8 cellular contexts compared by ENCODE assay signal in genomic region chr16:11639925-11640899, GRCh38. TPM values are rescaled to one million over a fixed set of nuclear protein-coding genes. Genes with fewer than 3 reads are reported as not detected.
DNase-seq lines count a peak whose midpoint lies in the region; ATAC-seq, FAIRE-seq and TF ChIP-seq lines count a peak whose summit lies in the region.

No MANE protein-coding gene starts in this region.

- WGBS in GM23248 (ENCODE audit: low coverage in 1 of 2, low lambda C conversion rate in 2 of 2, missing lambda C conversion rate in 2 of 2), 2 experiments: 22 to 23% methylated on average over 25 of the region's 25 CpGs

- H3K9me3 Mint-ChIP-seq in endothelial cell (ENCODE audit: unreplicated experiment): no peaks in the 10 kb centered on the region

- peak overlapping the region; percentile 68 for H3K4me2 ChIP-seq in GM23248 (ENCODE audit: unreplicated experiment)
- peak overlapping the region; percentile 52 for H3K4me2 ChIP-seq in skeletal muscle satellite cell (ENCODE audit: low read length)

- peak overlapping the region; percentile 42 for H3K4me3 ChIP-seq in GM23248
- H3K4me3 ChIP-seq in bronchial epithelial cell (ENCODE audit: low read depth, low read length): no peak overlapping the region
- H3K4me3 ChIP-seq in skeletal muscle satellite cell (ENCODE audit: low read length): no peak overlapping the region

- peak overlapping the region; percentile 19; the same call in 1 of the 2 replicates for H2AFZ ChIP-seq in GM23248

- H3K36me3 ChIP-seq in GM23248 (ENCODE audit: low read depth) (no peaks in the 10 kb centered on the region), bronchial epithelial cell (ENCODE audit: control insufficient read depth, insufficient read depth, low read length) (no peaks in the 10 kb centered on the region), skeletal muscle satellite cell (ENCODE audit: insufficient read depth, low read length) (no peaks in the 10 kb centered on the region)

- no peak overlapping the region for H3K4me3 Mint-ChIP-seq in endothelial cell (ENCODE audit: unreplicated experiment)

- H3K9me2 ChIP-seq in GM23248 (ENCODE audit: insufficient read depth): no peaks in the 10 kb centered on the region

- peak overlapping the region; percentile 98 for H3K27ac ChIP-seq in GM23248

- no peaks in the 10 kb centered on the region for H3K9me3 ChIP-seq in GM23248 (ENCODE audit: low read depth)
- H3K9me3 ChIP-seq in skeletal muscle satellite cell (replicated peaks; ENCODE audit: low read length): no peaks in the 10 kb centered on the region

- H3K79me2 ChIP-seq in GM23248 (ENCODE audit: insufficient read depth): no peaks in the 10 kb centered on the region

- DNase-seq in GM23248 (peak; percentile 99), NCI-H69 (lab: John Stamatoyannopoulos, UW) (peak; percentile 93), bronchial epithelial cell (ENCODE audit: low read depth) (peak; percentile 97), islet precursor cell (peak; percentile 81), endothelial cell (ENCODE audit: low spot score) (no peak)
- DNase-seq in central memory CD4-positive, alpha-beta T cell: no peak

- H3K9ac ChIP-seq in GM23248 (peak overlapping the region; percentile 87), skeletal muscle satellite cell (ENCODE audit: low read depth, low read length) (peak overlapping the region; percentile 73)

- in situ Hi-C loops in GM23248 (cut with MboI): loop anchor here (10.0 kb wide), 1 partner anchor 115 kb away; a partner anchor contains a TSS

- H3K36me3 Mint-ChIP-seq in endothelial cell (ENCODE audit: low read depth, unreplicated experiment): no peaks in the 10 kb centered on the region

- FAIRE-seq in bronchial epithelial cell (lab: Jason Lieb, UNC): peak; percentile 73

- ATAC-seq in GM19023 (IDR thresholded peaks at IDR 0.05; ENCODE audit: unreplicated experiment): no peak

- peaks cover 14% of the 10 kb centered on the region for H3F3A ChIP-seq in GM23248 (ENCODE audit: insufficient read depth)

- peaks cover 4% of the 10 kb centered on the region for H3K27me3 Mint-ChIP-seq in endothelial cell (ENCODE audit: unreplicated experiment)

- H3K4me1 ChIP-seq in GM23248 (ENCODE audit: insufficient read depth): peaks cover 14% of the 10 kb centered on the region
- peaks cover 18% of the 10 kb centered on the region for H3K4me1 ChIP-seq in skeletal muscle satellite cell (ENCODE audit: control insufficient read depth, insufficient read depth, low read length)

- TF ChIP-seq CTCF in bronchial epithelial cell (IDR thresholded peaks at IDR 0.05; ENCODE audit: insufficient read depth, low read length, severe bottlenecking) (no peak), endothelial cell (IDR thresholded peaks at IDR 0.05; ENCODE audit: unreplicated experiment) (no peak)

- H3K27ac Mint-ChIP-seq in endothelial cell (ENCODE audit: unreplicated experiment): no peak overlapping the region

- no peaks in the 10 kb centered on the region for H3K27me3 ChIP-seq in GM23248 (replicated peaks; ENCODE audit: insufficient read depth)
- no peaks in the 10 kb centered on the region for H3K27me3 ChIP-seq in bronchial epithelial cell (ENCODE audit: control insufficient read depth, insufficient read depth, low read length)
- H3K27me3 ChIP-seq in skeletal muscle satellite cell (ENCODE audit: control insufficient read depth, insufficient read depth, low read length): peaks cover 5% of the 10 kb centered on the region

- H3K4me1 Mint-ChIP-seq in endothelial cell (ENCODE audit: unreplicated experiment): no peaks in the 10 kb centered on the region

- no peaks in the 10 kb centered on the region for H4K20me1 ChIP-seq in GM23248 (ENCODE audit: insufficient read depth)

RNA-seq across cellular contexts. Expression of gene SNN, which starts 28.0 kb away (rescaled TPM):
- total RNA-seq in GM23248 (2014; rRNA removed; shearing (Covaris generic)): 5.9 and 6.7 TPM in 2 replicates
- polyA plus RNA-seq in GM23248 (2016; fragmentation: Nextera tagmentation; extraction: Ambion mirVana): 5.3 and 5.4 TPM in 2 replicates
- 27.6 and 31.9 TPM in 2 replicates for total RNA-seq in bronchial epithelial cell
- total RNA-seq in skeletal muscle satellite cell (2012; rRNA removed): 7.6 and 9.6 TPM in 2 replicates
- 163 TPM for total RNA-seq in endothelial cell (ENCODE audit: unreplicated experiment)

RNA-seq across cellular contexts. Expression of gene LITAF, which starts 53.5 kb away (rescaled TPM):
- total RNA-seq in GM23248 (2014; rRNA removed; shearing (Covaris generic)): 83.2 and 92.1 TPM in 2 replicates
- 150 and 159 TPM in 2 replicates for polyA plus RNA-seq in GM23248 (2016; fragmentation: Nextera tagmentation; extraction: Ambion mirVana)
- total RNA-seq in bronchial epithelial cell: 71.6 and 122 TPM in 2 replicates
- total RNA-seq in skeletal muscle satellite cell (2012; rRNA removed): 2.0 and 9.9 TPM in 2 replicates
- 70.9 TPM for total RNA-seq in endothelial cell (ENCODE audit: unreplicated experiment)

Comparison
In these comparisons a context has a peak if more than half of its experiments do, and no peak if none do; other contexts are left out.
1. DNase-seq: peak in GM23248 (single experiment), NCI-H69 (single experiment), bronchial epithelial cell (single experiment) and islet precursor cell (single experiment); none in central memory CD4-positive, alpha-beta T cell (single experiment) and endothelial cell (single experiment).